ENCODE assay signal across 32 cellular contexts in the genomic region with DNA sequence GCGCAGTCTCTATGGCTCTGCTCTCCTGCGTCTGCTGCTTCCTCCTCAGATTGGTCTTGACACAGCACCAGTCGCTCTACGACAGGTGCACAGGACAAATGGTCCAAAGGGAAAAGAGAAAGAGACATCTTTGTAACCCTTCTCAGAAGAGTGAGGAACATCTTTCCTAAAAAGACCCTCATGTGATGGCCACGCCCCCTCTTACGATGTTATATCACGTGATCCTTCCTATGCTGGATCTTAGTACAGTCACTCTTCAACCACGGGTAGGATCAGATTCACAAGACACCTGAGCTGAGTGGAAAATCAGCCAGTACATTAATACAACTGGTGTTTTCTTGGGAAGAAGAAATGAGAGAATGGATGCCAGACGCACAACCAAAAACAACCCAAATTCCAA.
"Had no signal": no experiment of that assay in that cellular context is flagged by ENCODE, and none has a peak within 500 bp of the region (broad histone marks: within the 10 kb centered on the region; RNA-seq: fewer than 3 reads in every experiment).

No MANE protein-coding gene starts in this region.

- H3K36me3 Mint-ChIP-seq: naive thymus-derived CD4-positive, alpha-beta T cell; natural killer cell; neural progenitor cell; stimulated activated memory B cell treated with anti-CD40 and anti-IgM and Interleukin-4, amounts not matched to agents 10 μg/mL and 1 μg/mL and 100 μg/mL, for 72 hours; type B pancreatic cell had no signal

- H3K27ac ChIP-seq: neural progenitor cell, ovary, parathyroid adenoma, psoas muscle, skin epidermis, spleen, suprapubic skin, testis, tibial artery, transverse colon, upper lobe of right lung, uterus had no signal

- H3K27me3 Mint-ChIP-seq: stimulated activated naive CD8-positive, alpha-beta T cell treated with anti-CD3 and anti-CD28 coated beads, Interleukin-15, amount 100 ng/mL, for 72 hours had no signal

- H3K4me1 ChIP-seq: parathyroid adenoma, psoas muscle, spleen, suprapubic skin, testis, tibial artery, transverse colon, upper lobe of right lung, uterus had no signal

- DNase-seq: naive thymus-derived CD4-positive, alpha-beta T cell; natural killer cell; occipital lobe; ovary; posterior cingulate gyrus; psoas muscle; right cardiac atrium; spleen; stimulated activated CD4-positive, alpha-beta T cell treated with anti-CD3 and anti-CD28 coated beads, Interleukin-12 subunit alpha, Interleukin-12 subunit beta, amount 100 ng/mL, for 4 hours; stimulated activated CD4-positive, alpha-beta T cell treated with anti-CD3 and anti-CD28 coated beads, Interleukin-1b, Interleukin-23, amount 100 ng/mL, for 48 hours; stimulated activated CD4-positive, alpha-beta T cell treated with anti-CD3 and anti-CD28 coated beads, Interleukin-4, amount 100 ng/mL, for 1 hour; stimulated activated CD4-positive, alpha-beta T cell treated with anti-CD3 and anti-CD28 coated beads, Interleukin-4, amount 100 ng/mL, for 4 hours; stimulated activated CD8-positive, alpha-beta memory T cell treated with anti-CD3 and anti-CD28 coated beads, Interleukin-4, amount 100 ng/mL, for 48 hours; stimulated activated naive CD4-positive, alpha-beta T cell; stimulated activated naive CD8-positive, alpha-beta T cell treated with anti-CD3 and anti-CD28 coated beads, Interleukin-15, amount 100 ng/mL, for 72 hours; stimulated activated naive CD8-positive, alpha-beta T cell treated with anti-CD3 and anti-CD28 coated beads, Interleukin-15, Interleukin-2, amounts not matched to agents 100 U/mL and 50 U/mL, for 24 hours; substantia nigra; testis; tibial artery; transverse colon; upper lobe of right lung; uterus had no signal

- H3K27ac Mint-ChIP-seq: naive thymus-derived CD4-positive, alpha-beta T cell; natural killer cell; nephron; neural progenitor cell; progenitor cell of endocrine pancreas; stimulated activated memory B cell treated with anti-CD40 and anti-IgM and Interleukin-4, amounts not matched to agents 10 μg/mL and 1 μg/mL and 100 μg/mL, for 72 hours; stimulated activated naive CD8-positive, alpha-beta T cell treated with anti-CD3 and anti-CD28 coated beads, Interleukin-15, amount 100 ng/mL, for 72 hours; type B pancreatic cell had no signal

- H3K9me3 Mint-ChIP-seq: naive thymus-derived CD4-positive, alpha-beta T cell; natural killer cell; stimulated activated memory B cell treated with anti-CD40 and anti-IgM and Interleukin-4, amounts not matched to agents 10 μg/mL and 1 μg/mL and 100 μg/mL, for 72 hours; stimulated activated naive CD8-positive, alpha-beta T cell treated with anti-CD3 and anti-CD28 coated beads, Interleukin-15, amount 100 ng/mL, for 72 hours; type B pancreatic cell had no signal

- ATAC-seq: naive thymus-derived CD4-positive, alpha-beta T cell; natural killer cell; psoas muscle; right cardiac atrium; sciatic nerve; stimulated activated memory B cell treated with anti-CD40 and anti-IgM and Interleukin-4, amounts not matched to agents 10 μg/mL and 1 μg/mL and 100 μg/mL, for 72 hours; stimulated activated naive CD8-positive, alpha-beta T cell treated with anti-CD3 and anti-CD28 coated beads, Interleukin-15, amount 100 ng/mL, for 72 hours; stimulated activated naive CD8-positive, alpha-beta T cell treated with anti-CD3 and anti-CD28 coated beads, Interleukin-15, Interleukin-2, amounts not matched to agents 100 U/mL and 50 U/mL, for 24 hours; upper lobe of right lung had no signal

- H3K4me3 ChIP-seq: neural progenitor cell, ovary, psoas muscle, skin epidermis, smooth muscle cell, spleen, suprapubic skin, tibial artery, transverse colon, upper lobe of right lung, uterus had no signal

- H3K9me3 ChIP-seq: ovary, psoas muscle, spleen, suprapubic skin, testis, tibial artery, transverse colon, upper lobe of right lung, uterus had no signal

- H3K4me3 Mint-ChIP-seq: naive thymus-derived CD4-positive, alpha-beta T cell; natural killer cell; nephron; neural progenitor cell; stimulated activated memory B cell treated with anti-CD40 and anti-IgM and Interleukin-4, amounts not matched to agents 10 μg/mL and 1 μg/mL and 100 μg/mL, for 72 hours; stimulated activated naive CD8-positive, alpha-beta T cell treated with anti-CD3 and anti-CD28 coated beads, Interleukin-15, amount 100 ng/mL, for 72 hours; type B pancreatic cell had no signal

- H3K4me1 Mint-ChIP-seq: natural killer cell; stimulated activated memory B cell treated with anti-CD40 and anti-IgM and Interleukin-4, amounts not matched to agents 10 μg/mL and 1 μg/mL and 100 μg/mL, for 72 hours; stimulated activated naive CD8-positive, alpha-beta T cell treated with anti-CD3 and anti-CD28 coated beads, Interleukin-15, amount 100 ng/mL, for 72 hours had no signal

- H3K79me2 ChIP-seq: parathyroid adenoma had no signal

- H3K9ac ChIP-seq: neural progenitor cell, parathyroid adenoma had no signal

- H2AFZ ChIP-seq: neural progenitor cell, parathyroid adenoma had no signal

- H3K4me2 ChIP-seq: neural progenitor cell, smooth muscle cell had no signal

- H3K27me3 ChIP-seq: neural progenitor cell, ovary, spleen, suprapubic skin, testis, tibial artery, transverse colon, upper lobe of right lung, uterus had no signal

- H3K36me3 ChIP-seq: neural progenitor cell, ovary, spleen, suprapubic skin, tibial artery, transverse colon, upper lobe of right lung, uterus had no signal
